ENCODE assay signal across 1 cellular context in genomic region chr4:26130173-26130572, GRCh38.
TF ChIP-seq lines count a peak whose summit lies in the region.

No MANE protein-coding gene starts in this region.

TF ChIP-seq in GM12878, 131 proteins besides CTCF, POLR2A, EP300 and RAD21 (continued from another document and continues in another):
- TF ChIP-seq IRF4 (IDR thresholded peaks at IDR 0.05; ENCODE audit: low read depth, low read length), result peak; percentile 100
- TF ChIP-seq NFXL1 (IDR thresholded peaks at IDR 0.05; ENCODE audit: borderline replicate concordance), result no peak
- peak; percentile 99 for TF ChIP-seq RUNX3 (IDR thresholded peaks at IDR 0.05; ENCODE audit: low read length)
- TF ChIP-seq CHD4 (IDR thresholded peaks at IDR 0.05), result no peak
- TF ChIP-seq, protein P1, sequence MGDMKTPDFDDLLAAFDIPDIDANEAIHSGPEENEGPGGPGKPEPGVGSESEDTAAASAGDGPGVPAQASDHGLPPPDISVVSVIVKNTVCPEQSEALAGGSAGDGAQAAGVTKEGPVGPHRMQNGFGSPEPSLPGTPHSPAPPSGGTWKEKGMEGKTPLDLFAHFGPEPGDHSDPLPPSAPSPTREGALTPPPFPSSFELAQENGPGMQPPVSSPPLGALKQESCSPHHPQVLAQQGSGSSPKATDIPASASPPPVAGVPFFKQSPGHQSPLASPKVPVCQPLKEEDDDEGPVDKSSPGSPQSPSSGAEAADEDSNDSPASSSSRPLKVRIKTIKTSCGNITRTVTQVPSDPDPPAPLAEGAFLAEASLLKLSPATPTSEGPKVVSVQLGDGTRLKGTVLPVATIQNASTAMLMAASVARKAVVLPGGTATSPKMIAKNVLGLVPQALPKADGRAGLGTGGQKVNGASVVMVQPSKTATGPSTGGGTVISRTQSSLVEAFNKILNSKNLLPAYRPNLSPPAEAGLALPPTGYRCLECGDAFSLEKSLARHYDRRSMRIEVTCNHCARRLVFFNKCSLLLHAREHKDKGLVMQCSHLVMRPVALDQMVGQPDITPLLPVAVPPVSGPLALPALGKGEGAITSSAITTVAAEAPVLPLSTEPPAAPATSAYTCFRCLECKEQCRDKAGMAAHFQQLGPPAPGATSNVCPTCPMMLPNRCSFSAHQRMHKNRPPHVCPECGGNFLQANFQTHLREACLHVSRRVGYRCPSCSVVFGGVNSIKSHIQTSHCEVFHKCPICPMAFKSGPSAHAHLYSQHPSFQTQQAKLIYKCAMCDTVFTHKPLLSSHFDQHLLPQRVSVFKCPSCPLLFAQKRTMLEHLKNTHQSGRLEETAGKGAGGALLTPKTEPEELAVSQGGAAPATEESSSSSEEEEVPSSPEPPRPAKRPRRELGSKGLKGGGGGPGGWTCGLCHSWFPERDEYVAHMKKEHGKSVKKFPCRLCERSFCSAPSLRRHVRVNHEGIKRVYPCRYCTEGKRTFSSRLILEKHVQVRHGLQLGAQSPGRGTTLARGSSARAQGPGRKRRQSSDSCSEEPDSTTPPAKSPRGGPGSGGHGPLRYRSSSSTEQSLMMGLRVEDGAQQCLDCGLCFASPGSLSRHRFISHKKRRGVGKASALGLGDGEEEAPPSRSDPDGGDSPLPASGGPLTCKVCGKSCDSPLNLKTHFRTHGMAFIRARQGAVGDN (IDR thresholded peaks at IDR 0.05), result no peak
- no peak for TF ChIP-seq SUZ12 (IDR thresholded peaks at IDR 0.05; ENCODE audit: unreplicated experiment)
- TF ChIP-seq GATAD2B (conservative IDR thresholded peaks at IDR 0.05; ENCODE audit: low read depth), result no peak
- TF ChIP-seq TCF12 (IDR thresholded peaks at IDR 0.05; ENCODE audit: low read depth, low read length), result peak; percentile 78
- peak; percentile 85 for TF ChIP-seq POU2F2 (IDR thresholded peaks at IDR 0.05; ENCODE audit: borderline replicate concordance, low read depth, low read length)
- TF ChIP-seq RFX5 (IDR thresholded peaks at IDR 0.05; ENCODE audit: low read depth, low read length), result no peak
- TF ChIP-seq NR2C1 (IDR thresholded peaks at IDR 0.05), result no peak
- TF ChIP-seq HCFC1 (IDR thresholded peaks at IDR 0.05; ENCODE audit: low read length), result no peak
- peak; percentile 60; the same call in 1 of the 2 replicates for TF ChIP-seq MLLT1 (IDR thresholded peaks at IDR 0.05)
- TF ChIP-seq FOXM1 (IDR thresholded peaks at IDR 0.05; ENCODE audit: low read depth, low read length), result peak; percentile 97
- no peak for TF ChIP-seq NR2F1 (conservative IDR thresholded peaks at IDR 0.05)
- TF ChIP-seq, protein P2, sequence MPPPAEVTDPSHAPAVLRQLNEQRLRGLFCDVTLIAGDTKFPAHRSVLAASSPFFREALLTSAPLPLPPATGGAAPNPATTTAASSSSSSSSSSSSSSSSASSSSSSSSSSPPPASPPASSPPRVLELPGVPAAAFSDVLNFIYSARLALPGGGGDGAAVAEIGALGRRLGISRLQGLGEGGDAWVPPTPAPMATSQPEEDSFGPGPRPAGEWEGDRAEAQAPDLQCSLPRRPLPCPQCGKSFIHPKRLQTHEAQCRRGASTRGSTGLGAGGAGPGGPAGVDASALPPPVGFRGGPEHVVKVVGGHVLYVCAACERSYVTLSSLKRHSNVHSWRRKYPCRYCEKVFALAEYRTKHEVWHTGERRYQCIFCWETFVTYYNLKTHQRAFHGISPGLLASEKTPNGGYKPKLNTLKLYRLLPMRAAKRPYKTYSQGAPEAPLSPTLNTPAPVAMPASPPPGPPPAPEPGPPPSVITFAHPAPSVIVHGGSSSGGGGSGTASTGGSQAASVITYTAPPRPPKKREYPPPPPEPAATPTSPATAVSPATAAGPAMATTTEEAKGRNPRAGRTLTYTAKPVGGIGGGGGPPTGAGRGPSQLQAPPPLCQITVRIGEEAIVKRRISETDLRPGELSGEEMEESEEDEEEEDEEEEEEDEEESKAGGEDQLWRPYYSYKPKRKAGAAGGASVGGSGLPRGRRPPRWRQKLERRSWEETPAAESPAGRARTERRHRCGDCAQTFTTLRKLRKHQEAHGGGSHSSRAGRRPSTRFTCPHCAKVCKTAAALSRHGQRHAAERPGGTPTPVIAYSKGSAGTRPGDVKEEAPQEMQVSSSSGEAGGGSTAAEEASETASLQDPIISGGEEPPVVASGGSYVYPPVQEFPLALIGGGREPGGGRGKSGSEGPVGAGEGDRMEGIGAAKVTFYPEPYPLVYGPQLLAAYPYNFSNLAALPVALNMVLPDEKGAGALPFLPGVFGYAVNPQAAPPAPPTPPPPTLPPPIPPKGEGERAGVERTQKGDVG (CRISPR knock-in tag; IDR thresholded peaks at IDR 0.05), result no peak
- no peak for TF ChIP-seq HDAC2 (IDR thresholded peaks at IDR 0.05)
- TF ChIP-seq, protein P3, sequence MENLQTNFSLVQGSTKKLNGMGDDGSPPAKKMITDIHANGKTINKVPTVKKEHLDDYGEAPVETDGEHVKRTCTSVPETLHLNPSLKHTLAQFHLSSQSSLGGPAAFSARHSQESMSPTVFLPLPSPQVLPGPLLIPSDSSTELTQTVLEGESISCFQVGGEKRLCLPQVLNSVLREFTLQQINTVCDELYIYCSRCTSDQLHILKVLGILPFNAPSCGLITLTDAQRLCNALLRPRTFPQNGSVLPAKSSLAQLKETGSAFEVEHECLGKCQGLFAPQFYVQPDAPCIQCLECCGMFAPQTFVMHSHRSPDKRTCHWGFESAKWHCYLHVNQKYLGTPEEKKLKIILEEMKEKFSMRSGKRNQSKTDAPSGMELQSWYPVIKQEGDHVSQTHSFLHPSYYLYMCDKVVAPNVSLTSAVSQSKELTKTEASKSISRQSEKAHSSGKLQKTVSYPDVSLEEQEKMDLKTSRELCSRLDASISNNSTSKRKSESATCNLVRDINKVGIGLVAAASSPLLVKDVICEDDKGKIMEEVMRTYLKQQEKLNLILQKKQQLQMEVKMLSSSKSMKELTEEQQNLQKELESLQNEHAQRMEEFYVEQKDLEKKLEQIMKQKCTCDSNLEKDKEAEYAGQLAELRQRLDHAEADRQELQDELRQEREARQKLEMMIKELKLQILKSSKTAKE (IDR thresholded peaks at IDR 0.05; ENCODE audit: low read depth, poor library complexity, severe bottlenecking), result peak; percentile 84
- 0 out of 2 replicates have a peak, but pooled peaks have one; percentile 56 for TF ChIP-seq EZH2 (IDR thresholded peaks at IDR 0.05; ENCODE audit: borderline replicate concordance, control insufficient read depth, low read depth, low read length)
- no peak for TF ChIP-seq SUPT20H (IDR thresholded peaks at IDR 0.05; ENCODE audit: borderline replicate concordance, control insufficient read depth, low read depth, low read length)
- TF ChIP-seq MTA2 (IDR thresholded peaks at IDR 0.05; ENCODE audit: low read depth), result peak; percentile 55; the same call in 1 of the 2 replicates
- TF ChIP-seq CHD2 (IDR thresholded peaks at IDR 0.05; ENCODE audit: borderline replicate concordance, low read depth, low read length), result 0 out of 2 replicates have a peak, but pooled peaks have one; percentile 50
- 0 out of 2 replicates have a peak, but pooled peaks have one; percentile 61 for TF ChIP-seq STAT3 (IDR thresholded peaks at IDR 0.05; ENCODE audit: low read depth, low read length)
- TF ChIP-seq MTA3 (IDR thresholded peaks at IDR 0.05; ENCODE audit: borderline replicate concordance, low read length), result peak; percentile 99
- peak; percentile 90 for TF ChIP-seq CREM (IDR thresholded peaks at IDR 0.05; ENCODE audit: low read depth)
- TF ChIP-seq IKZF1 (conservative IDR thresholded peaks at IDR 0.05), result peak; percentile 63
- TF ChIP-seq MEF2B (IDR thresholded peaks at IDR 0.05; ENCODE audit: partially characterized antibody, poor library complexity, severe bottlenecking), result peak; percentile 54
- TF ChIP-seq ZSCAN29 (IDR thresholded peaks at IDR 0.05), result no peak
- no peak for TF ChIP-seq SIX5 (IDR thresholded peaks at IDR 0.05; ENCODE audit: low read depth, low read length, severe bottlenecking)
- TF ChIP-seq YY1 (IDR thresholded peaks at IDR 0.05; ENCODE audit: low read depth, low read length), result peak; percentile 60; the same call in 1 of the 2 replicates
- no peak for TF ChIP-seq SMARCA5 (IDR thresholded peaks at IDR 0.05)
- TF ChIP-seq BCL3 (IDR thresholded peaks at IDR 0.05; ENCODE audit: borderline replicate concordance, insufficient read depth, low read depth, low read length, poor library complexity, severe bottlenecking), result peak; percentile 82
- TF ChIP-seq ZNF592 (IDR thresholded peaks at IDR 0.05), result no peak
- TF ChIP-seq PKNOX1 (IDR thresholded peaks at IDR 0.05), result peak; percentile 17; the same call in 1 of the 2 replicates
- peak; percentile 87; the same call in 1 of the 2 replicates for TF ChIP-seq TCF3 (IDR thresholded peaks at IDR 0.05; ENCODE audit: borderline replicate concordance, insufficient read depth, low read depth, low read length)
- peak; percentile 48; the same call in 1 of the 2 replicates for TF ChIP-seq CREB1 (IDR thresholded peaks at IDR 0.05; ENCODE audit: low read depth)
- peak; percentile 97 for TF ChIP-seq ATF2 (IDR thresholded peaks at IDR 0.05; ENCODE audit: low read length)
- TF ChIP-seq NFIC (IDR thresholded peaks at IDR 0.05; ENCODE audit: low read depth, low read length), result peak; percentile 98
- TF ChIP-seq NR2C2 (IDR thresholded peaks at IDR 0.05; ENCODE audit: borderline replicate concordance, control insufficient read depth, insufficient read length, low read depth), result no peak
- TF ChIP-seq NBN (IDR thresholded peaks at IDR 0.05), result peak; percentile 49; the same call in 1 of the 2 replicates
- peak; percentile 43; the same call in 1 of the 2 replicates for TF ChIP-seq TARDBP (IDR thresholded peaks at IDR 0.05; ENCODE audit: borderline replicate concordance)
- peak; percentile 52; the same call in 1 of the 2 replicates for TF ChIP-seq ATF7 (IDR thresholded peaks at IDR 0.05; ENCODE audit: low read depth)
- TF ChIP-seq FOS (IDR thresholded peaks at IDR 0.05; ENCODE audit: borderline replicate concordance, extremely low read depth, insufficient read length), result no peak
- peak; percentile 99 for TF ChIP-seq JUNB (IDR thresholded peaks at IDR 0.05)
- TF ChIP-seq PML (IDR thresholded peaks at IDR 0.05; ENCODE audit: low read length), result peak; percentile 90
